In the genomic region with DNA sequence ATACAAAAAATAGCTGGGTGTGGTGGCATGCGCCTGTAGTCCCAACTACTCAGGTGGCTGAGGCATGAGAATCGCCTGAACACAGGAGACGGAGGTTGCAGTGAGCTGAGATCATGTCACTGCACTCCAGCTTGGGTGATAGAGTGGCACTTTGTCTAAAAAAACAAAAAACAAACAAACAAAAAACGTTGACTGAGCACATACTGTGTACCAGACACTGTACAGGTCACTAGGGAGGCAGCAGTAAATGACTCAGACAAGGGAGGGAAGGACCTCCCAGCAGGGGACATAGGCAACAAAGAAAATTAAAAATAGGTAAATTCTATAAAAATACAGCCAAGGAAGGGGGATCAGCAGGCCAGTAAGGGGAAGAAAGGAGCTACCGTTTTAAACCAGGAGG, we compare ENCODE assay signal across 13 cellular contexts.
"Had no signal": no experiment of that assay in that cellular context is flagged by ENCODE, and none has a peak within 500 bp of the region (broad histone marks: within the 10 kb centered on the region; RNA-seq: fewer than 3 reads in every experiment).

No MANE protein-coding gene starts in this region.

- DNase-seq: activated CD4-positive, alpha-beta T cell treated with anti-CD3 and anti-CD28 coated beads, Interleukin-2, amount 50 U/mL, for 48 hours; activated naive CD4-positive, alpha-beta T cell treated with anti-CD3 and anti-CD28 coated beads, Interleukin-2, amount 10 ng/mL, durations not matched to agents 7 days and 5 days; left colon; lower lobe of right lung; ovary; right lobe of liver; stimulated activated CD4-positive, alpha-beta T cell treated with anti-CD3 and anti-CD28 coated beads, Interleukin-4, amount 100 ng/mL, for 4 hours; stimulated activated CD8-positive, alpha-beta memory T cell treated with anti-CD3 and anti-CD28 coated beads, Interleukin-4, amount 100 ng/mL, for 48 hours had no signal

- H3K4me2 ChIP-seq: smooth muscle cell had no signal

- H3K27me3 ChIP-seq: ovary, right lobe of liver had no signal

- H3K4me1 ChIP-seq: lower lobe of right lung, right lobe of liver had no signal

- H3K9me3 ChIP-seq: lower lobe of right lung, ovary, right lobe of liver had no signal

- H3K36me3 ChIP-seq: lower lobe of right lung, ovary, right lobe of liver had no signal

- ATAC-seq: esophagus mucosa, left colon, lower lobe of right lung had no signal

- H3K4me3 Mint-ChIP-seq: activated naive CD4-positive, alpha-beta T cell treated with anti-CD3 and anti-CD28 coated beads, Interleukin-2, amount 10 ng/mL, durations not matched to agents 7 days and 5 days; neural crest cell had no signal

- H3K4me3 ChIP-seq: lower lobe of right lung, ovary, right lobe of liver, smooth muscle cell had no signal

- H3K9me3 Mint-ChIP-seq: activated naive CD4-positive, alpha-beta T cell treated with anti-CD3 and anti-CD28 coated beads, Interleukin-2, amount 10 ng/mL, durations not matched to agents 7 days and 5 days; neural crest cell had no signal

- H3K27ac ChIP-seq: lower lobe of right lung, ovary, right lobe of liver had no signal

- FAIRE-seq: endometrium, islet of Langerhans had no signal

- H3K27ac Mint-ChIP-seq: activated naive CD4-positive, alpha-beta T cell treated with anti-CD3 and anti-CD28 coated beads, Interleukin-2, amount 10 ng/mL, durations not matched to agents 7 days and 5 days had no signal
